ENCODE assay signal across 3 cellular contexts in genomic region chr11:44874284-44874683, GRCh38.
TF ChIP-seq lines count a peak whose summit lies in the region.

No MANE protein-coding gene starts in this region.

TF ChIP-seq in HepG2, 621 proteins besides CTCF, POLR2A, EP300 and RAD21 (continued from another document):
- TF ChIP-seq SRY (CRISPR knock-in tag; IDR thresholded peaks at IDR 0.05) (no peak), NCOA5 (CRISPR knock-in tag; IDR thresholded peaks at IDR 0.05) (no peak), SMAD1 (CRISPR knock-in tag; IDR thresholded peaks at IDR 0.05; ENCODE audit: borderline replicate concordance, low read depth) (no peak)

TF ChIP-seq in K562, 482 proteins besides CTCF, POLR2A, EP300 and RAD21 (continued from another document):
- TF ChIP-seq BCOR (IDR thresholded peaks at IDR 0.05), result 0 out of 2 replicates have a peak, but pooled peaks have one; percentile 24
- TF ChIP-seq POLR2AphosphoS2 (IDR thresholded peaks at IDR 0.05; ENCODE audit: low read length), result no peak

TF ChIP-seq in neural cell, 6 proteins besides CTCF, POLR2A, EP300 and RAD21:
- TF ChIP-seq POLR2AphosphoS5 (IDR thresholded peaks at IDR 0.05) (no peak), SMC3 (conservative IDR thresholded peaks at IDR 0.05; ENCODE audit: poor library complexity) (no peak), MXI1 (conservative IDR thresholded peaks at IDR 0.05; ENCODE audit: poor library complexity, severe bottlenecking) (no peak), EZH2 (IDR thresholded peaks at IDR 0.05; ENCODE audit: borderline replicate concordance, insufficient read depth, low read length, poor library complexity, severe bottlenecking) (no peak), TAF1 (IDR thresholded peaks at IDR 0.05; ENCODE audit: low read depth) (no peak), REST (IDR thresholded peaks at IDR 0.05; ENCODE audit: borderline replicate concordance) (no peak)
TF ChIP-seq in neural cell: peak in this region for 0.
